In genomic region chr12:1935700-1936378, GRCh38 we compare ENCODE assay signal across 14 cellular contexts. TPM values are rescaled to one million over a fixed set of nuclear protein-coding genes. Genes with fewer than 3 reads are reported as not detected.
DNase-seq lines count a peak whose midpoint lies in the region; ATAC-seq and TF ChIP-seq lines count a peak whose summit lies in the region.
"Had no signal": no experiment of that assay in that cellular context is flagged by ENCODE, and none has a peak within 500 bp of the region (broad histone marks: within the 10 kb centered on the region; RNA-seq: fewer than 3 reads in every experiment).

No MANE protein-coding gene starts in this region.

- H3K23ac ChIP-seq in IMR-90 (ENCODE audit: low read depth, low read length): no peak overlapping the region

- TF ChIP-seq CTCF in IMR-90 (conservative IDR thresholded peaks at IDR 0.05; ENCODE audit: low read depth, low read length): no peak
- TF ChIP-seq CTCF in coronary artery (IDR thresholded peaks at IDR 0.05): no peak
- no peak for TF ChIP-seq CTCF in mucosa of descending colon (IDR thresholded peaks at IDR 0.05)

- no peak overlapping the region for H3K4me2 ChIP-seq in IMR-90 (ENCODE audit: low read depth, low read length)

- H3K4me3 ChIP-seq in IMR-90 (ENCODE audit: insufficient read depth, low read depth, low read length) (no peak overlapping the region), coronary artery (peak overlapping the region; percentile 42), mucosa of descending colon (no peak overlapping the region)

- no peak for DNase-seq in IMR-90
- no peak for DNase-seq in coronary artery (ENCODE audit: low spot score)
- peak in 2 of 3 donors; percentile 50 to 77 for DNase-seq in mucosa of descending colon
- no peak for DNase-seq in activated naive CD8-positive, alpha-beta T cell treated with anti-CD3 and anti-CD28 coated beads for 36 hours
- no peak for DNase-seq in germinal center (ENCODE audit: low spot score)
- no peak for DNase-seq in 8988T
- DNase-seq: activated CD4-positive, alpha-beta T cell treated with anti-CD3 and anti-CD28 coated beads, Interleukin-2, amount 50 U/mL, for 4 hours; activated naive CD4-positive, alpha-beta T cell treated with Interleukin-2 at 50 U/mL for 16 hours; OCI-M1; T-helper 1 cell had no signal

- WGBS in IMR-90 (ENCODE audit: extremely low coverage in 2 of 2, insufficient read length in 1 of 2), 2 experiments: 80% methylated on average over 8 of the region's 21 CpGs; no CpG with 5 or more reads in 1 of the 2 experiments

- H3K9me1 ChIP-seq in IMR-90 (ENCODE audit: insufficient read depth, low read length): peaks cover 12% of the 10 kb centered on the region

- H3K18ac ChIP-seq in IMR-90 (ENCODE audit: low read depth, low read length): no peak overlapping the region

- TF ChIP-seq POLR2A in IMR-90 (IDR thresholded peaks at IDR 0.05; ENCODE audit: low read depth, low read length): no peak

- H2BK5ac ChIP-seq in IMR-90 (ENCODE audit: low read depth, low read length, poor library complexity, severe bottlenecking): no peak overlapping the region

- peaks cover 6% of the 10 kb centered on the region; the same call in 1 of the 2 replicates for H4K20me1 ChIP-seq in IMR-90 (ENCODE audit: insufficient read depth, low read length)

- H3K4ac ChIP-seq in IMR-90 (ENCODE audit: low read depth, low read length): no peak overlapping the region

- peaks cover 12% of the 10 kb centered on the region for H3K36me3 ChIP-seq in IMR-90 (ENCODE audit: control insufficient read depth, insufficient read depth, low read length)
- H3K36me3 ChIP-seq in mucosa of descending colon (ENCODE audit: low read depth): no peaks in the 10 kb centered on the region

- H3K9me3 ChIP-seq in IMR-90 (ENCODE audit: control insufficient read depth, insufficient read depth, low read length) (no peaks in the 10 kb centered on the region), mucosa of descending colon (no peaks in the 10 kb centered on the region)

- ATAC-seq in IMR-90 (ENCODE audit: low read depth) (no peak), mucosa of descending colon (peak; percentile 35), HG02973 (IDR thresholded peaks at IDR 0.05; ENCODE audit: unreplicated experiment) (no peak)
- ATAC-seq: CD8-positive, alpha-beta T cell had no signal

- CTCF ChIA-PET in IMR-90 (lab: Yijun Ruan, JAX): no interaction called here

- H4K5ac ChIP-seq in IMR-90 (ENCODE audit: low read depth, low read length): no peak overlapping the region

- no TSS peak for BruUV-seq in IMR-90 (replicated peaks; lab: Mats Ljungman, UMichigan)

- no peak overlapping the region for H2BK20ac ChIP-seq in IMR-90 (ENCODE audit: low read depth, low read length)

- H2AK5ac ChIP-seq in IMR-90 (ENCODE audit: low read depth, low read length): 0 out of 2 replicates have a peak overlapping the region, but pooled peaks have one; percentile 27

- no peaks in the 10 kb centered on the region for H3K36me3 Mint-ChIP-seq in activated naive CD8-positive, alpha-beta T cell treated with anti-CD3 and anti-CD28 coated beads for 36 hours

- POLR2A ChIA-PET in IMR-90 (lab: Charles Lee; ENCODE audit: unreplicated experiment): no interaction called here

- H2BK15ac ChIP-seq in IMR-90 (ENCODE audit: low read depth, low read length): no peak overlapping the region

- H3K27ac ChIP-seq in IMR-90 (ENCODE audit: insufficient read depth, low read length): no peak overlapping the region
- H3K27ac ChIP-seq in coronary artery: peak overlapping the region; percentile 77 to 83
- H3K27ac ChIP-seq in temporal lobe (ENCODE audit: low read depth, low read length): peak overlapping the region; percentile 91

- peak overlapping the region; percentile 56 for H2AK9ac ChIP-seq in IMR-90 (replicated peaks; ENCODE audit: low read depth, low read length, poor library complexity)

- no peak overlapping the region for H3K14ac ChIP-seq in IMR-90 (replicated peaks; ENCODE audit: low read depth, low read length)

- H2AFZ ChIP-seq in IMR-90 (replicated peaks; ENCODE audit: low read length, poor library complexity): no peak overlapping the region

- H4K8ac ChIP-seq in IMR-90 (ENCODE audit: low read depth in 2 of 2, low read length in 2 of 2): no peak overlapping the region

- peaks cover 3% of the 10 kb centered on the region for H3K4me1 Mint-ChIP-seq in activated naive CD8-positive, alpha-beta T cell treated with anti-CD3 and anti-CD28 coated beads for 36 hours

- no peak overlapping the region for H3K9ac ChIP-seq in IMR-90 (ENCODE audit: low read depth, low read length)

- H3K27me3 Mint-ChIP-seq in activated naive CD8-positive, alpha-beta T cell treated with anti-CD3 and anti-CD28 coated beads for 36 hours: no peaks in the 10 kb centered on the region

- in situ Hi-C loops in IMR-90 (cut with MboI; ENCODE audit: low sequenced_read_pairs): loop anchor here (5.0 kb wide), 2 partner anchors 144 to 289 kb away; no protein-coding TSS in a partner anchor

- no peak overlapping the region for H4K91ac ChIP-seq in IMR-90 (ENCODE audit: insufficient read depth, low read depth, low read length)

- peaks cover 0 to 3% of the 10 kb centered on the region in 2 experiments; a peak in 1 of 4 replicates for H3K79me1 ChIP-seq in IMR-90 (ENCODE audit: low read depth in 1 of 2, low read length in 2 of 2)

- intact Hi-C loops in IMR-90 (cut with micrococcal nuclease) (no loop called here), mucosa of descending colon (cut with DNase I, micrococcal nuclease) (loop anchor here (5.0 to 10.0 kb wide), 3 partner anchors 139 to 301 kb away; no protein-coding TSS in a partner anchor)

- TF ChIP-seq RAD21 in IMR-90 (IDR thresholded peaks at IDR 0.05; ENCODE audit: low read length): no peak

- no peak overlapping the region for H3K27ac Mint-ChIP-seq in activated naive CD8-positive, alpha-beta T cell treated with anti-CD3 and anti-CD28 coated beads for 36 hours
- H3K27ac Mint-ChIP-seq: CD8-positive, alpha-beta T cell had no signal

- dilution Hi-C loops in IMR-90 (cut with HindIII; ENCODE audit: low sequenced_read_pairs, unreplicated experiment): no loop called here

- no peaks in the 10 kb centered on the region for H3K27me3 ChIP-seq in IMR-90 (ENCODE audit: control insufficient read depth, insufficient read depth, low read length)

- H3K9me3 Mint-ChIP-seq in activated naive CD8-positive, alpha-beta T cell treated with anti-CD3 and anti-CD28 coated beads for 36 hours: no peaks in the 10 kb centered on the region
- H3K9me3 Mint-ChIP-seq: CD8-positive, alpha-beta T cell; neural crest cell had no signal

- no peak overlapping the region for H3K56ac ChIP-seq in IMR-90 (ENCODE audit: extremely low read depth, insufficient read depth, low read length)

- no peak overlapping the region for H2BK120ac ChIP-seq in IMR-90 (ENCODE audit: low read depth, low read length)

- peaks cover 23% of the 10 kb centered on the region for H3K4me1 ChIP-seq in IMR-90 (ENCODE audit: control insufficient read depth, insufficient read depth, low read length)
- peaks cover 39% of the 10 kb centered on the region for H3K4me1 ChIP-seq in mucosa of descending colon (ENCODE audit: low read depth)

- H3K4me3 Mint-ChIP-seq in activated naive CD8-positive, alpha-beta T cell treated with anti-CD3 and anti-CD28 coated beads for 36 hours: no peak overlapping the region
- H3K4me3 Mint-ChIP-seq: CD8-positive, alpha-beta T cell; neural crest cell had no signal

TF ChIP-seq in IMR-90, 13 proteins besides CTCF, POLR2A, EP300 and RAD21:
- TF ChIP-seq MAFK (IDR thresholded peaks at IDR 0.05; ENCODE audit: low read depth, low read length) (no peak), BHLHE40 (IDR thresholded peaks at IDR 0.05; ENCODE audit: low read depth, low read length) (no peak), RFX5 (IDR thresholded peaks at IDR 0.05; ENCODE audit: low read depth, low read length) (no peak), MXI1 (IDR thresholded peaks at IDR 0.05; ENCODE audit: borderline replicate concordance, low read depth, low read length) (no peak), RCOR1 (IDR thresholded peaks at IDR 0.05; ENCODE audit: insufficient replicate concordance, low read length) (no peak), SMC3 (IDR thresholded peaks at IDR 0.05; ENCODE audit: low read depth, low read length) (no peak)
TF ChIP-seq in IMR-90: peak in this region for 0.

RNA-seq across cellular contexts. Expression of gene CACNA2D4, which starts 17.4 kb away (rescaled TPM):
- total RNA-seq in IMR-90 (2012; rRNA removed) (0.18 and 0.28 TPM in 2 replicates), mucosa of descending colon (1 to 10 TPM; 3.9 to 9.3 (median 4.8) TPM), temporal lobe (not detected)
- polyA plus RNA-seq in IMR-90 (2012; rRNA removed): 0.22 and 0.65 TPM in 2 replicates
- polyA plus RNA-seq in IMR-90 (2012; cell fraction: cytosol; rRNA removed): 0.41 and 0.58 TPM in 2 replicates
- 1.8 and 3.6 TPM in 2 replicates for polyA plus RNA-seq in IMR-90 (2012; cell fraction: nucleus; rRNA removed; ENCODE audit: low replicate concordance)
- 1 to 10 TPM; 3.8 to 4.0 TPM for total RNA-seq in activated naive CD8-positive, alpha-beta T cell treated with anti-CD3 and anti-CD28 coated beads for 36 hours

Comparison
In these comparisons a context has a peak if more than half of its experiments do, and no peak if none do; other contexts are left out.
1. DNase-seq: peak in mucosa of descending colon (2 of 3); none in IMR-90 (single experiment), coronary artery (single experiment), activated naive CD8-positive, alpha-beta T cell treated with anti-CD3 and anti-CD28 coated beads for 36 hours (single experiment), germinal center (single experiment) and 8988T (single experiment).